ENCODE assay signal across 14 cellular contexts in genomic region chr4:26136615-26137014, GRCh38.
A peak's percentile ranks its signal among the peaks of the same experiment; 100 is the strongest.
DNase-seq lines count a peak whose midpoint lies in the region; ATAC-seq lines count a peak whose summit lies in the region.
"Had no signal": no experiment of that assay in that cellular context is flagged by ENCODE, and none has a peak within 500 bp of the region (broad histone marks: within the 10 kb centered on the region; RNA-seq: fewer than 3 reads in every experiment).

No MANE protein-coding gene starts in this region.

- H3K27ac ChIP-seq in GM23248, result no peak overlapping the region
- H3K27ac ChIP-seq: 22Rv1, A549, C4-2B had no signal

- no peaks in the 10 kb centered on the region for H4K20me1 ChIP-seq in GM23248 (ENCODE audit: insufficient read depth)

- no peak overlapping the region for H3K4me3 ChIP-seq in GM23248
- H3K4me3 ChIP-seq: A549, HAP-1 had no signal

- H3K4me1 Mint-ChIP-seq in activated CD4-positive, alpha-beta T cell treated with anti-CD3 and anti-CD28 coated beads, Interleukin-2, amount 10 ng/mL, durations not matched to agents 24 days and 14 days, result peaks cover 55% of the 10 kb centered on the region
- peaks cover 20% of the 10 kb centered on the region for H3K4me1 Mint-ChIP-seq in T-helper 17 cell
- peaks cover 60% of the 10 kb centered on the region for H3K4me1 Mint-ChIP-seq in dendritic cell treated with granulocyte-macrophage colony-stimulating factor and Interleukin-4, amounts not matched to agents 40 ng/mL and 50 ng/mL, for 4 days (ENCODE audit: low read depth)

- H3K9ac ChIP-seq in GM23248, result no peak overlapping the region

- H3K27ac Mint-ChIP-seq in activated CD4-positive, alpha-beta T cell treated with anti-CD3 and anti-CD28 coated beads, Interleukin-2, amount 10 ng/mL, durations not matched to agents 24 days and 14 days, result peak overlapping the region; percentile 62
- peak overlapping the region; percentile 56 for H3K27ac Mint-ChIP-seq in T-helper 17 cell
- peak overlapping the region; percentile 99 for H3K27ac Mint-ChIP-seq in dendritic cell treated with granulocyte-macrophage colony-stimulating factor and Interleukin-4, amounts not matched to agents 40 ng/mL and 50 ng/mL, for 4 days
- H3K27ac Mint-ChIP-seq: CD4-positive, alpha-beta T cell had no signal

- DNase-seq in activated CD4-positive, alpha-beta T cell treated with anti-CD3 and anti-CD28 coated beads, Interleukin-2, amount 10 ng/mL, durations not matched to agents 24 days and 14 days, result no peak
- no peak for DNase-seq in activated CD4-positive, alpha-beta T cell treated with anti-CD3 and anti-CD28 coated beads, Interleukin-2, amount 50 U/mL, for 48 hours
- DNase-seq in T-helper 17 cell (no peak), SW 1271 (lab: John Stamatoyannopoulos, UW) (no peak), GM23248 (no peak)
- no peak for DNase-seq in stimulated activated CD4-positive, alpha-beta T cell treated with anti-CD3 and anti-CD28 coated beads, Interleukin-2, amount 100 ng/mL, for 24 hours
- DNase-seq: AML-193; Caco-2; CD4-positive, alpha-beta T cell had no signal

- intact Hi-C loops in activated CD4-positive, alpha-beta T cell treated with anti-CD3 and anti-CD28 coated beads, Interleukin-2, amount 10 ng/mL, durations not matched to agents 24 days and 14 days (cut with micrococcal nuclease), result no loop called here
- intact Hi-C loops in dendritic cell treated with granulocyte-macrophage colony-stimulating factor and Interleukin-4, amounts not matched to agents 40 ng/mL and 50 ng/mL, for 4 days (cut with micrococcal nuclease), result no loop called here

- H3K9me2 ChIP-seq in GM23248 (ENCODE audit: insufficient read depth), result no peaks in the 10 kb centered on the region

- no peak overlapping the region for H3K4me2 ChIP-seq in GM23248 (ENCODE audit: unreplicated experiment)
- H3K4me2 ChIP-seq: A549 had no signal

- no peaks in the 10 kb centered on the region for H3K27me3 Mint-ChIP-seq in activated CD4-positive, alpha-beta T cell treated with anti-CD3 and anti-CD28 coated beads, Interleukin-2, amount 10 ng/mL, durations not matched to agents 24 days and 14 days
- no peaks in the 10 kb centered on the region for H3K27me3 Mint-ChIP-seq in T-helper 17 cell
- peaks cover 5% of the 10 kb centered on the region for H3K27me3 Mint-ChIP-seq in dendritic cell treated with granulocyte-macrophage colony-stimulating factor and Interleukin-4, amounts not matched to agents 40 ng/mL and 50 ng/mL, for 4 days
- H3K27me3 Mint-ChIP-seq: CD4-positive, alpha-beta T cell had no signal

- no peak overlapping the region for H3K4me3 Mint-ChIP-seq in activated CD4-positive, alpha-beta T cell treated with anti-CD3 and anti-CD28 coated beads, Interleukin-2, amount 10 ng/mL, durations not matched to agents 24 days and 14 days
- no peak overlapping the region for H3K4me3 Mint-ChIP-seq in T-helper 17 cell
- no peak overlapping the region for H3K4me3 Mint-ChIP-seq in dendritic cell treated with granulocyte-macrophage colony-stimulating factor and Interleukin-4, amounts not matched to agents 40 ng/mL and 50 ng/mL, for 4 days
- H3K4me3 Mint-ChIP-seq: CD4-positive, alpha-beta T cell had no signal

- no peaks in the 10 kb centered on the region for H3K79me2 ChIP-seq in GM23248 (ENCODE audit: insufficient read depth)

- no peak for ATAC-seq in T-helper 17 cell
- ATAC-seq: A549 had no signal

- no peak overlapping the region for H2AFZ ChIP-seq in GM23248

- H3K36me3 Mint-ChIP-seq in activated CD4-positive, alpha-beta T cell treated with anti-CD3 and anti-CD28 coated beads, Interleukin-2, amount 10 ng/mL, durations not matched to agents 24 days and 14 days (ENCODE audit: low read depth), result peaks cover 21% of the 10 kb centered on the region
- no peaks in the 10 kb centered on the region for H3K36me3 Mint-ChIP-seq in T-helper 17 cell (ENCODE audit: low read depth)
- no peaks in the 10 kb centered on the region for H3K36me3 Mint-ChIP-seq in dendritic cell treated with granulocyte-macrophage colony-stimulating factor and Interleukin-4, amounts not matched to agents 40 ng/mL and 50 ng/mL, for 4 days (ENCODE audit: low read depth)

- H3K9me3 ChIP-seq in T-helper 17 cell (ENCODE audit: control insufficient read depth, low read length, poor library complexity, severe bottlenecking) (no peaks in the 10 kb centered on the region), GM23248 (ENCODE audit: low read depth) (no peaks in the 10 kb centered on the region)
- H3K9me3 ChIP-seq: A549, HAP-1 had no signal

- H3K9me3 Mint-ChIP-seq in activated CD4-positive, alpha-beta T cell treated with anti-CD3 and anti-CD28 coated beads, Interleukin-2, amount 10 ng/mL, durations not matched to agents 24 days and 14 days, result peaks cover 33% of the 10 kb centered on the region
- H3K9me3 Mint-ChIP-seq in dendritic cell treated with granulocyte-macrophage colony-stimulating factor and Interleukin-4, amounts not matched to agents 40 ng/mL and 50 ng/mL, for 4 days, result no peaks in the 10 kb centered on the region
- H3K9me3 Mint-ChIP-seq: CD4-positive, alpha-beta T cell had no signal

- peaks cover 22% of the 10 kb centered on the region for H3K27me3 ChIP-seq in GM23248 (replicated peaks; ENCODE audit: insufficient read depth)

- H3K4me1 ChIP-seq in GM23248 (ENCODE audit: insufficient read depth), result peaks cover 18% of the 10 kb centered on the region
- H3K4me1 ChIP-seq: A549, Caco-2 had no signal

- in situ Hi-C loops in GM23248 (cut with MboI), result no loop called here

- H3F3A ChIP-seq in GM23248 (ENCODE audit: insufficient read depth), result no peaks in the 10 kb centered on the region; the same call in 1 of the 2 replicates

- WGBS in GM23248 (ENCODE audit: low coverage in 1 of 2, low lambda C conversion rate in 2 of 2, missing lambda C conversion rate in 2 of 2), 2 experiments, result 95 to 98% methylated on average over 2 of the region's 2 CpGs

- no peaks in the 10 kb centered on the region for H3K36me3 ChIP-seq in GM23248 (ENCODE audit: low read depth)
- H3K36me3 ChIP-seq: HAP-1 had no signal
